ENCODE assay signal across 17 cellular contexts in genomic region chr11:116694017-116694725, GRCh38.
DNase-seq lines count a peak whose midpoint lies in the region; ATAC-seq and TF ChIP-seq lines count a peak whose summit lies in the region.
"Had no signal": no experiment of that assay in that cellular context is flagged by ENCODE, and none has a peak within 500 bp of the region (broad histone marks: within the 10 kb centered on the region; RNA-seq: fewer than 3 reads in every experiment).

No MANE protein-coding gene starts in this region.

- TF ChIP-seq POLR2A in esophagus muscularis mucosa (IDR thresholded peaks at IDR 0.05; ENCODE audit: low read depth) (no peak), stomach (IDR thresholded peaks at IDR 0.05) (no peak)

- no peaks in the 10 kb centered on the region for H3K36me3 ChIP-seq in Panc1 (ENCODE audit: control insufficient read depth, insufficient read depth, low read length)
- no peaks in the 10 kb centered on the region for H3K36me3 ChIP-seq in esophagus muscularis mucosa
- no peaks in the 10 kb centered on the region for H3K36me3 ChIP-seq in stomach
- H3K36me3 ChIP-seq: BLaER1, SJCRH30 had no signal

- DNase-seq in activated T-cell treated with anti-CD3 and anti-CD28 coated beads, Interleukin-2, amount 50 U/mL, for 48 hours, result peak; percentile 9 to 12
- no peak for DNase-seq in activated T-cell treated with anti-CD3 and anti-CD28 coated beads, Interleukin-2, amount 50 U/mL, for 1 hour
- DNase-seq in Panc1 (ENCODE audit: low read depth, low spot score), result no peak
- DNase-seq in esophagus muscularis mucosa (ENCODE audit: extremely low spot score), result peak; percentile 91
- DNase-seq in stomach, result peak; percentile 17
- DNase-seq in stimulated activated CD4-positive, alpha-beta T cell treated with anti-CD3 and anti-CD28 coated beads, Interleukin-4, amount 100 ng/mL, for 1 hour, result no peak
- no peak for DNase-seq in NCI-H1417 (lab: John Stamatoyannopoulos, UW)
- no peak for DNase-seq in amniotic stem cell (lab: John Stamatoyannopoulos, UW)
- DNase-seq: DMS53, NCI-H1417 treated with DMSO at 0.1 percent for 48 hours, NCI-H187 treated with DMSO at 0.1 percent for 48 hours, NCI-H345, NCI-H524 treated with DMSO at 0.1 percent for 48 hours, SJCRH30 had no signal

- intact Hi-C loops in Panc1 (cut with micrococcal nuclease; ENCODE audit: unreplicated experiment) (loop anchor here (5.0 kb wide), 1 partner anchor 1367 kb away; no protein-coding TSS in a partner anchor), esophagus muscularis mucosa (cut with DNase I) (loop anchor here (10.0 kb wide), 1 partner anchor 239 kb away; no protein-coding TSS in a partner anchor), stomach (cut with DNase I; ENCODE audit: low total_unique reads) (no loop called here)

- in situ Hi-C loops in Panc1 (cut with HindIII; ENCODE audit: low pct_unique_long_range_greater_than_20kb, low sequenced_read_pairs), result no loop called here

- CTCF ChIA-PET in Panc1 (lab: Charles Lee), result no interaction called here

- no TSS peak for BruUV-seq in Panc1 (replicated peaks; lab: Mats Ljungman, UMichigan)

- no peak for TF ChIP-seq EP300 in esophagus muscularis mucosa (IDR thresholded peaks at IDR 0.05)
- TF ChIP-seq EP300 in stomach (IDR thresholded peaks at IDR 0.05), result no peak

- POLR2A ChIA-PET in Panc1 (lab: Charles Lee), result no interaction called here

- no peak overlapping the region for H3K27ac ChIP-seq in Panc1 (ENCODE audit: low read length)
- no peak overlapping the region for H3K27ac ChIP-seq in esophagus muscularis mucosa (replicated peaks in 1 of 4)
- no peak overlapping the region for H3K27ac ChIP-seq in stomach
- H3K27ac ChIP-seq: BLaER1, KMS-11, SJCRH30 had no signal

- H3K4me3 ChIP-seq in Panc1 (ENCODE audit: low read depth in 2 of 2, low read length in 2 of 2), result no peak overlapping the region
- H3K4me3 ChIP-seq in esophagus muscularis mucosa, result no peak overlapping the region
- no peak overlapping the region for H3K4me3 ChIP-seq in stomach
- H3K4me3 ChIP-seq: BLaER1, SJCRH30 had no signal

- peak; percentile 18; the same call in 1 of the 2 replicates for ATAC-seq in Panc1
- ATAC-seq: CD8-positive, alpha-beta T cell had no signal

- H3K27me3 ChIP-seq in Panc1 (ENCODE audit: control insufficient read depth, insufficient read depth, low read length) (no peaks in the 10 kb centered on the region; the same call in 1 of the 2 replicates), esophagus muscularis mucosa (peaks cover 0 to 29% (median 0%) of the 10 kb centered on the region in 4 donors), stomach (peaks cover 0 to 47% (median 0%) of the 10 kb centered on the region in 3 donors)
- H3K27me3 ChIP-seq: BLaER1, SJCRH30 had no signal

- TF ChIP-seq CTCF in Panc1 (IDR thresholded peaks at IDR 0.05), result no peak
- TF ChIP-seq CTCF in esophagus muscularis mucosa (IDR thresholded peaks at IDR 0.05), result no peak
- no peak for TF ChIP-seq CTCF in stomach (IDR thresholded peaks at IDR 0.05)

- WGBS in esophagus muscularis mucosa, result 70% methylated on average over 7 of the region's 7 CpGs
- 53 to 68% (median 59%) methylated on average over 7 of the region's 7 CpGs for WGBS in stomach, 5 donors

- no peaks in the 10 kb centered on the region for H3K9me3 ChIP-seq in Panc1 (ENCODE audit: control insufficient read depth, insufficient read depth, low read depth, low read length)
- no peaks in the 10 kb centered on the region for H3K9me3 ChIP-seq in esophagus muscularis mucosa
- no peaks in the 10 kb centered on the region for H3K9me3 ChIP-seq in stomach
- H3K9me3 ChIP-seq: BLaER1, SJCRH30 had no signal

- H3K4me1 ChIP-seq in Panc1 (ENCODE audit: control insufficient read depth, insufficient read depth, low read length), result no peaks in the 10 kb centered on the region
- H3K4me1 ChIP-seq in esophagus muscularis mucosa, result no peaks in the 10 kb centered on the region
- H3K4me1 ChIP-seq in stomach, result peaks cover 0 to 9% (median 5%) of the 10 kb centered on the region in 4 donors
- H3K4me1 ChIP-seq: BLaER1, SJCRH30 had no signal

Comparison
In these comparisons a context has a peak if more than half of its experiments do, and no peak if none do; other contexts are left out.
1. DNase-seq: peak in activated T-cell treated with anti-CD3 and anti-CD28 coated beads, Interleukin-2, amount 50 U/mL, for 48 hours (2 of 2), esophagus muscularis mucosa (single experiment) and stomach (single experiment); none in activated T-cell treated with anti-CD3 and anti-CD28 coated beads, Interleukin-2, amount 50 U/mL, for 1 hour (single experiment), Panc1 (single experiment), stimulated activated CD4-positive, alpha-beta T cell treated with anti-CD3 and anti-CD28 coated beads, Interleukin-4, amount 100 ng/mL, for 1 hour (single experiment), NCI-H1417 (0 of 3) and amniotic stem cell (single experiment).